In genomic region chr13:113123226-113124150, GRCh38 we compare ENCODE assay signal across 11 cellular contexts. TPM values are rescaled to one million over a fixed set of nuclear protein-coding genes. Genes with fewer than 3 reads are reported as not detected.
DNase-seq lines count a peak whose midpoint lies in the region; ATAC-seq and TF ChIP-seq lines count a peak whose summit lies in the region.
"Had no signal": no experiment of that assay in that cellular context is flagged by ENCODE, and none has a peak within 500 bp of the region (broad histone marks: within the 10 kb centered on the region; RNA-seq: fewer than 3 reads in every experiment).

No MANE protein-coding gene starts in this region.

- DNase-seq in AG08395 (ENCODE audit: low spot score), result peak; percentile 60
- DNase-seq in cardiac fibroblast (ENCODE audit: low read depth in 2 of 2), result no peak
- DNase-seq in mesothelial cell of epicardium (ENCODE audit: low spot score in 2 of 2, unreplicated experiment in 2 of 2), result no peak
- no peak for DNase-seq in CD8-positive, alpha-beta T cell
- no peak for DNase-seq in NCI-H1417 treated with DMSO at 0.1 percent for 48 hours (lab: John Stamatoyannopoulos, UW)
- no peak for DNase-seq in activated naive CD4-positive, alpha-beta T cell treated with anti-CD3 and anti-CD28 coated beads, Interleukin-2, amount 10 ng/mL, durations not matched to agents 7 days and 5 days
- DNase-seq: NCI-H345 had no signal

- CTCF ChIA-PET in HEK293 (lab: Yijun Ruan, JAX), result interaction anchor here (0.6 to 0.7 kb wide), 2 partner anchors 77 to 115 kb away, joined by 3 to 4 read pairs; no protein-coding TSS in a partner anchor
- CTCF ChIA-PET in CD8-positive, alpha-beta T cell (lab: Charles Lee), result no interaction called here
- CTCF ChIA-PET in activated naive CD4-positive, alpha-beta T cell treated with anti-CD3 and anti-CD28 coated beads, Interleukin-2, amount 10 ng/mL, durations not matched to agents 7 days and 5 days (lab: Charles Lee), result interaction anchor here (0.6 kb wide), 1 partner anchor 1160 kb away, joined by 3 read pairs; no protein-coding TSS in a partner anchor

- H3K27me3 Mint-ChIP-seq in mesothelial cell of epicardium (ENCODE audit: low read depth), result peaks cover 25% of the 10 kb centered on the region
- peaks cover 19% of the 10 kb centered on the region for H3K27me3 Mint-ChIP-seq in CD8-positive, alpha-beta T cell (ENCODE audit: low read depth)
- peaks cover 41% of the 10 kb centered on the region for H3K27me3 Mint-ChIP-seq in activated naive CD4-positive, alpha-beta T cell treated with anti-CD3 and anti-CD28 coated beads, Interleukin-2, amount 10 ng/mL, durations not matched to agents 7 days and 5 days

- POLR2A ChIA-PET in HEK293 (lab: Yijun Ruan, JAX), result no interaction called here
- POLR2A ChIA-PET in CD8-positive, alpha-beta T cell (lab: Charles Lee), result no interaction called here

- no peak overlapping the region for H3K4me3 ChIP-seq in HEK293 (ENCODE audit: low read depth, low read length)
- H3K4me3 ChIP-seq in cardiac fibroblast (replicated peaks in 1 of 2; ENCODE audit: low read depth in 2 of 2, low read length in 2 of 2), result peak overlapping the region in 1 of 2 donors; percentile 19
- no peak overlapping the region for H3K4me3 ChIP-seq in CD8-positive, alpha-beta T cell (ENCODE audit: low read depth, low read length)

- no peaks in the 10 kb centered on the region for H3K4me1 ChIP-seq in HEK293 (ENCODE audit: control insufficient read depth, insufficient read depth, low read length)
- no peaks in the 10 kb centered on the region for H3K4me1 ChIP-seq in CD8-positive, alpha-beta T cell (ENCODE audit: insufficient read depth, low read length)

- no peak overlapping the region for H3K27ac Mint-ChIP-seq in mesothelial cell of epicardium
- no peak overlapping the region for H3K27ac Mint-ChIP-seq in CD8-positive, alpha-beta T cell
- no peak overlapping the region for H3K27ac Mint-ChIP-seq in activated naive CD4-positive, alpha-beta T cell treated with anti-CD3 and anti-CD28 coated beads, Interleukin-2, amount 10 ng/mL, durations not matched to agents 7 days and 5 days
- H3K27ac Mint-ChIP-seq: stimulated activated naive CD8-positive, alpha-beta T cell treated with anti-CD3 and anti-CD28 coated beads, Interleukin-15, Interleukin-2, amounts not matched to agents 100 ng/mL and 50 ng/mL, for 24 hours had no signal

- intact Hi-C loops in CD8-positive, alpha-beta T cell (cut with DNase I, micrococcal nuclease), result no loop called here

- H3K9me3 Mint-ChIP-seq in mesothelial cell of epicardium, result no peaks in the 10 kb centered on the region
- H3K9me3 Mint-ChIP-seq in CD8-positive, alpha-beta T cell, result no peaks in the 10 kb centered on the region
- H3K9me3 Mint-ChIP-seq in activated naive CD4-positive, alpha-beta T cell treated with anti-CD3 and anti-CD28 coated beads, Interleukin-2, amount 10 ng/mL, durations not matched to agents 7 days and 5 days, result no peaks in the 10 kb centered on the region
- H3K9me3 Mint-ChIP-seq: stimulated activated naive CD8-positive, alpha-beta T cell treated with anti-CD3 and anti-CD28 coated beads, Interleukin-15, Interleukin-2, amounts not matched to agents 100 ng/mL and 50 ng/mL, for 24 hours had no signal

- ATAC-seq in CD8-positive, alpha-beta T cell, result no peak
- no peak for ATAC-seq in HG02642 (IDR thresholded peaks at IDR 0.05; ENCODE audit: poor library complexity, unreplicated experiment)

- H3K4me1 Mint-ChIP-seq in mesothelial cell of epicardium, result peaks cover 11% of the 10 kb centered on the region
- H3K4me1 Mint-ChIP-seq in CD8-positive, alpha-beta T cell (ENCODE audit: low read depth), result no peaks in the 10 kb centered on the region
- no peaks in the 10 kb centered on the region for H3K4me1 Mint-ChIP-seq in activated naive CD4-positive, alpha-beta T cell treated with anti-CD3 and anti-CD28 coated beads, Interleukin-2, amount 10 ng/mL, durations not matched to agents 7 days and 5 days

- H3K27ac ChIP-seq in HEK293 (ENCODE audit: extremely low read depth, low read depth, low read length), result no peak overlapping the region
- no peak overlapping the region for H3K27ac ChIP-seq in CD8-positive, alpha-beta T cell (ENCODE audit: low read depth, low read length)

- peak overlapping the region; percentile 60 for H3K4me3 Mint-ChIP-seq in mesothelial cell of epicardium
- H3K4me3 Mint-ChIP-seq in CD8-positive, alpha-beta T cell, result no peak overlapping the region
- H3K4me3 Mint-ChIP-seq in activated naive CD4-positive, alpha-beta T cell treated with anti-CD3 and anti-CD28 coated beads, Interleukin-2, amount 10 ng/mL, durations not matched to agents 7 days and 5 days, result no peak overlapping the region
- H3K4me3 Mint-ChIP-seq: stimulated activated naive CD8-positive, alpha-beta T cell treated with anti-CD3 and anti-CD28 coated beads, Interleukin-15, Interleukin-2, amounts not matched to agents 100 ng/mL and 50 ng/mL, for 24 hours had no signal

- TF ChIP-seq CTCF in HEK293 (tag by site-specific recombination; IDR thresholded peaks at IDR 0.05) (no peak), cardiac fibroblast (IDR thresholded peaks at IDR 0.05; ENCODE audit: low read depth, low read length) (peak; percentile 21), mesothelial cell of epicardium (IDR thresholded peaks at IDR 0.05; ENCODE audit: unreplicated experiment) (no peak)
- no peak for TF ChIP-seq CTCF in CD8-positive, alpha-beta T cell (IDR thresholded peaks at IDR 0.05)

- H3K9me3 ChIP-seq in HEK293 (ENCODE audit: control insufficient read depth, insufficient read depth, low read depth, low read length), result no peaks in the 10 kb centered on the region
- no peaks in the 10 kb centered on the region for H3K9me3 ChIP-seq in CD8-positive, alpha-beta T cell (ENCODE audit: low read length)

- H3K36me3 ChIP-seq in HEK293 (ENCODE audit: control insufficient read depth in 2 of 2, insufficient read depth in 1 of 2, low read length in 2 of 2), result no peaks in the 10 kb centered on the region
- no peaks in the 10 kb centered on the region for H3K36me3 ChIP-seq in CD8-positive, alpha-beta T cell (ENCODE audit: insufficient read depth, low read length)

- H3K36me3 Mint-ChIP-seq in mesothelial cell of epicardium, result no peaks in the 10 kb centered on the region
- no peaks in the 10 kb centered on the region for H3K36me3 Mint-ChIP-seq in CD8-positive, alpha-beta T cell
- H3K36me3 Mint-ChIP-seq in activated naive CD4-positive, alpha-beta T cell treated with anti-CD3 and anti-CD28 coated beads, Interleukin-2, amount 10 ng/mL, durations not matched to agents 7 days and 5 days, result no peaks in the 10 kb centered on the region

- no peaks in the 10 kb centered on the region for H3K27me3 ChIP-seq in CD8-positive, alpha-beta T cell (ENCODE audit: insufficient read depth, low read length)

TF ChIP-seq in HEK293, 187 proteins besides CTCF, POLR2A, EP300 and RAD21:
- TF ChIP-seq ZFHX2 (tag by site-specific recombination; conservative IDR thresholded peaks at IDR 0.05), result peak; percentile 53
- TF ChIP-seq ZNF394 (tag by site-specific recombination; IDR thresholded peaks at IDR 0.05; ENCODE audit: borderline replicate concordance), result peak; percentile 70
- no peak for TF ChIP-seq KLF8 (tag by site-specific recombination; IDR thresholded peaks at IDR 0.05)
- TF ChIP-seq EGR2 (tag by site-specific recombination; IDR thresholded peaks at IDR 0.05; ENCODE audit: low read depth), result peak; percentile 56
- TF ChIP-seq ZBTB1 (tag by site-specific recombination; IDR thresholded peaks at IDR 0.05), result no peak

RNA-seq across cellular contexts. Expression of gene F10, which starts 0.9 kb away (rescaled TPM):
- total RNA-seq in mesothelial cell of epicardium, result 12.1 to 15.1 TPM (median 12.3 TPM) in 3 replicates
- total RNA-seq in CD8-positive, alpha-beta T cell, result not detected

RNA-seq across cellular contexts. Expression of gene F7, which starts 17.9 kb away (rescaled TPM):
- 3.5 to 4.1 TPM (median 3.5 TPM) in 3 replicates for total RNA-seq in mesothelial cell of epicardium
- total RNA-seq in CD8-positive, alpha-beta T cell, result not detected

RNA-seq across cellular contexts. Expression of gene PROZ, which starts 35.0 kb away (rescaled TPM):
- total RNA-seq in mesothelial cell of epicardium, result not detected in 3 replicates
- not detected for total RNA-seq in CD8-positive, alpha-beta T cell
- total RNA-seq: omental fat pad had no signal

Comparison
In these comparisons a context has a peak if more than half of its experiments do, and no peak if none do; other contexts are left out.
1. RNA of gene F10, which starts 0.9 kb away (total RNA-seq): 12.1 to 15.1 TPM in mesothelial cell of epicardium; not detected in CD8-positive, alpha-beta T cell; every median in the first group is over 10 times any median in the second.